In the genomic region with DNA sequence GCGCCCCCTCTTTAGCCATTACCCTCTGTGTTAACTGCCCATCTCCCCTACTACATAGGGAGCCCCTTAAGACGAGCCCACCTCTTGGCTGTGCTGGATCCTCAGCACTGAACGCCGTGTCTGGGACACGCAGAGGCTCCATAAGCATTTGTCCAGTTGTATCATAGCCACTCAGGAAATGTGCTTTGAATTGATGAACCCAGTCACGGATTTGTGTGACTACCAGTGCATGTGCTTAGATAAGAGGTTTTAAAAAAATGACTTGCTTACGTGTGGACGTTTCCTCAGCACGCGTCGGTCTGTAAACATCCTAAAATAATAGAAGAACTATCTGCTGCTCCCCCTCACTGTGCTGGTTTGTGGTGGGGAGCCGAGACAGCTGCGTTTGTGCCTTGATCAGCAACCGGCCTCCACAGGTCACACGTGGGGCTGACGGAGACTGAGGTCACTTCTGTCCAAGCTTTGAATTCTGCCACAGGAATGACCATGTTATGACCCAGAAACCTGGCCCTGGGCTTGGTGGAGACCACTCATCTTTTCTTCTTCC, we compare ENCODE assay signal across 17 cellular contexts. TPM values are rescaled to one million over a fixed set of nuclear protein-coding genes. Genes with fewer than 3 reads are reported as not detected.
DNase-seq lines count a peak whose midpoint lies in the region; ATAC-seq and TF ChIP-seq lines count a peak whose summit lies in the region.
"Had no signal": no experiment of that assay in that cellular context is flagged by ENCODE, and none has a peak within 500 bp of the region (broad histone marks: within the 10 kb centered on the region; RNA-seq: fewer than 3 reads in every experiment).

No MANE protein-coding gene starts in this region.

- H3K4me3 ChIP-seq in adrenal gland (no peak overlapping the region), esophagus squamous epithelium (no peak overlapping the region), sigmoid colon (no peak overlapping the region)
- H3K4me3 ChIP-seq: prostate gland had no signal

- H3K4me1 ChIP-seq in adrenal gland (replicated peaks in 1 of 2) (peaks cover 4 to 10% of the 10 kb centered on the region in 2 donors), esophagus squamous epithelium (peaks cover 20 to 77% (median 20%) of the 10 kb centered on the region in 3 donors), sigmoid colon (peaks cover 0 to 78% (median 66%) of the 10 kb centered on the region in 4 donors)
- H3K4me1 ChIP-seq: BE2C, prostate gland had no signal

- no peak for TF ChIP-seq POLR2A in adrenal gland (IDR thresholded peaks at IDR 0.05)
- no peak for TF ChIP-seq POLR2A in esophagus squamous epithelium (IDR thresholded peaks at IDR 0.05)
- TF ChIP-seq POLR2A in sigmoid colon (IDR thresholded peaks at IDR 0.05), result no peak

- H3K27me3 Mint-ChIP-seq in HFFc6 (ENCODE audit: insufficient read depth), result peaks cover 2% of the 10 kb centered on the region; the same call in 1 of the 2 replicates
- H3K27me3 Mint-ChIP-seq: T-helper 17 cell had no signal

- no peak for TF ChIP-seq EP300 in sigmoid colon (IDR thresholded peaks at IDR 0.05)

- DNase-seq in HFFc6, result no peak
- peak in 5 of 7 donors; percentile 30 to 71 (median 43) for DNase-seq in adrenal gland
- no peak for DNase-seq in esophagus squamous epithelium (lab: John Stamatoyannopoulos, UW)
- no peak for DNase-seq in sigmoid colon
- no peak for DNase-seq in ecto neural progenitor cell (ENCODE audit: low spot score)
- no peak for DNase-seq in NCI-H82 (lab: John Stamatoyannopoulos, UW)
- DNase-seq in effector CD8-positive, alpha-beta T cell (lab: John Stamatoyannopoulos, UW), result no peak
- DNase-seq: activated CD4-positive, alpha-beta T cell treated with anti-CD3 and anti-CD28 coated beads, Interleukin-2, amount 50 U/mL, for 4 hours; BE2C; DMS79 treated with DMSO at 0.1 percent for 48 hours; stimulated activated CD4-positive, alpha-beta T cell treated with anti-CD3 and anti-CD28 coated beads, Interleukin-2, amount 100 ng/mL, for 48 hours; T-helper 17 cell had no signal

- no peaks in the 10 kb centered on the region for H3K9me3 ChIP-seq in adrenal gland (replicated peaks in 1 of 3)
- H3K9me3 ChIP-seq in esophagus squamous epithelium, result no peaks in the 10 kb centered on the region
- no peaks in the 10 kb centered on the region for H3K9me3 ChIP-seq in sigmoid colon
- H3K9me3 ChIP-seq: BE2C, prostate gland had no signal

- H3K4me3 Mint-ChIP-seq in HFFc6, result no peak overlapping the region
- H3K4me3 Mint-ChIP-seq: mesothelial cell of epicardium, T-helper 17 cell had no signal

- no peak for ATAC-seq in GM21529 (IDR thresholded peaks at IDR 0.05; ENCODE audit: unreplicated experiment)
- ATAC-seq: T-helper 17 cell had no signal

- peak overlapping the region in 3 of 5 donors; percentile 11 to 79 (median 45) for H3K27ac ChIP-seq in adrenal gland
- peak overlapping the region in 3 of 4 donors; percentile 68 to 94 (median 84) for H3K27ac ChIP-seq in esophagus squamous epithelium
- peak overlapping the region; percentile 92 to 98 (median 95) for H3K27ac ChIP-seq in sigmoid colon
- H3K27ac ChIP-seq: prostate gland had no signal

- no peaks in the 10 kb centered on the region for H3K27me3 ChIP-seq in adrenal gland
- no peaks in the 10 kb centered on the region for H3K27me3 ChIP-seq in esophagus squamous epithelium
- H3K27me3 ChIP-seq in sigmoid colon, result no peaks in the 10 kb centered on the region
- H3K27me3 ChIP-seq: BE2C had no signal

- 65 to 83% (median 70%) methylated on average over 16 of the region's 16 CpGs for WGBS in adrenal gland, 4 donors
- WGBS in esophagus squamous epithelium, 2 donors, result 67 to 78% methylated on average over 11 to 15 of the region's 16 CpGs
- 74 to 81% methylated on average over 16 of the region's 16 CpGs for WGBS in sigmoid colon, 2 donors

- peaks cover 61% of the 10 kb centered on the region for H3K36me3 Mint-ChIP-seq in HFFc6 (ENCODE audit: low read depth)
- H3K36me3 Mint-ChIP-seq: brain, mesothelial cell of epicardium had no signal

- peaks cover 80% of the 10 kb centered on the region for H3K4me1 Mint-ChIP-seq in HFFc6 (ENCODE audit: low read depth)

- intact Hi-C loops in adrenal gland (cut with DNase I) (no loop called here), esophagus squamous epithelium (cut with DNase I) (no loop called here), sigmoid colon (cut with DNase I) (loop anchor here (5.0 kb wide), 2 partner anchors 48 to 123 kb away; no protein-coding TSS in a partner anchor)

- TF ChIP-seq CTCF in HFFc6 (IDR thresholded peaks at IDR 0.05), result no peak
- no peak for TF ChIP-seq CTCF in adrenal gland (IDR thresholded peaks at IDR 0.05)
- TF ChIP-seq CTCF in esophagus squamous epithelium (IDR thresholded peaks at IDR 0.05), result no peak
- TF ChIP-seq CTCF in sigmoid colon (IDR thresholded peaks at IDR 0.05), result no peak

- no peaks in the 10 kb centered on the region for H3K9me3 Mint-ChIP-seq in HFFc6
- H3K9me3 Mint-ChIP-seq: activated T-helper 2 cell treated with anti-CD3 and anti-CD28 coated beads, Interferon-gamma antibody, Interleukin-2, Interleukin-4, amounts not matched to agents 10 μg/mL and 5 μg/mL and 100 μg/mL, durations not matched to agents 14 hours and 24 hours and 36 hours; mesothelial cell of epicardium had no signal

- peak overlapping the region; percentile 27; the same call in 1 of the 2 replicates for H3K27ac Mint-ChIP-seq in HFFc6
- H3K27ac Mint-ChIP-seq: activated T-helper 2 cell treated with anti-CD3 and anti-CD28 coated beads, Interferon-gamma antibody, Interleukin-2, Interleukin-4, amounts not matched to agents 10 μg/mL and 5 μg/mL and 100 μg/mL, durations not matched to agents 14 hours and 24 hours and 36 hours; mesothelial cell of epicardium; T-helper 17 cell had no signal

- H3K36me3 ChIP-seq in adrenal gland (replicated peaks in 1 of 2) (no peaks in the 10 kb centered on the region), esophagus squamous epithelium (no peaks in the 10 kb centered on the region), sigmoid colon (peaks cover 0 to 5% (median 0%) of the 10 kb centered on the region in 4 donors)
- H3K36me3 ChIP-seq: BE2C, prostate gland had no signal

RNA-seq across cellular contexts. Expression of gene MICAL2, which starts 4.2 kb away (rescaled TPM):
- 100 to 1,000 TPM; 199 to 252 (median 233) TPM for total RNA-seq in HFFc6 (2021; fragmentation: NEBNext Ultra II Directional; extraction: Animal tissue kit (Norgen Biotek cat#: 25700))
- total RNA-seq in adrenal gland, result 10 to 100 TPM; 25.7 to 80.5 (median 46.6) TPM
- 10 to 100 TPM in 2 of 3 donors, 1 to 10 TPM in 1; 8.7 to 18.2 (median 12.1) TPM for polyA plus RNA-seq in adrenal gland
- total RNA-seq in esophagus squamous epithelium, result 10 to 100 TPM; 10.1 to 49.0 (median 19.8) TPM
- 100 to 1,000 TPM; 115 to 145 (median 130) TPM for total RNA-seq in sigmoid colon
- 10 to 100 TPM; 36.6 to 92.2 (median 91.1) TPM for polyA plus RNA-seq in sigmoid colon

Comparison
In these comparisons a context has a peak if more than half of its experiments do, and no peak if none do; other contexts are left out.
1. DNase-seq: peak in adrenal gland (5 of 7); none in HFFc6 (single experiment), esophagus squamous epithelium (single experiment), sigmoid colon (single experiment), ecto neural progenitor cell (single experiment), NCI-H82 (single experiment) and effector CD8-positive, alpha-beta T cell (single experiment).
2. H3K27ac ChIP-seq: peak in every context shown above with its lines; median percentile 95 in sigmoid colon; 84 in esophagus squamous epithelium; 45 in adrenal gland.